In the genomic region with DNA sequence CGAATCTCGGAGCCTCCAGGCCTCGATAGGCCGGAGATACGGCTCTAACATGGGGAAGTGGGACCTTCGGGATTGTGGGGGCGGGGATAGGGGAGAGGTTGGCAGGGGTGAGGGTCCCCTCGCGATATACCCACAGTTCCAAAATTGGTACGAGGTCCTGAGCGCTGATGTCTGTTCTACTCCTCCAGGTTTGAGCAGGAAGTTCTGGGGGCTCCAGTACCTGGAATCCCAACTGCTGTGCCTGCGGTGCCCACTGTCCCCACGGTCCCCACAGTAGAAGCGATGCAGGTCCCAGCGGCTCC, we compare ENCODE assay signal across 8 cellular contexts. TPM values are rescaled to one million over a fixed set of nuclear protein-coding genes. Genes with fewer than 3 reads are reported as not detected.
DNase-seq lines count a peak whose midpoint lies in the region; ATAC-seq and TF ChIP-seq lines count a peak whose summit lies in the region.

No MANE protein-coding gene starts in this region.

- intact Hi-C loops in body of pancreas (cut with DNase I): no loop called here

- peak overlapping the region; percentile 95 for H3K4me3 ChIP-seq in ACC112 (ENCODE audit: low read depth, low read length)
- H3K4me3 ChIP-seq in body of pancreas: peak overlapping the region; percentile 75 to 97
- H3K4me3 ChIP-seq in mononuclear cell (ENCODE audit: low read length): peak overlapping the region; percentile 88

- H3K4me1 ChIP-seq in ACC112 (ENCODE audit: control insufficient read depth, insufficient read depth, low read length, unreplicated experiment) (no peaks in the 10 kb centered on the region), body of pancreas (peaks cover 23% of the 10 kb centered on the region), mononuclear cell (ENCODE audit: insufficient read depth, low read length) (peaks cover 15% of the 10 kb centered on the region)

- H3K79me2 ChIP-seq in ACC112 (ENCODE audit: control insufficient read depth, insufficient read depth, low read length, unreplicated experiment): peaks cover 8% of the 10 kb centered on the region

- peak; percentile 6 for ATAC-seq in HG02571 (IDR thresholded peaks at IDR 0.05; ENCODE audit: unreplicated experiment)
- peak; percentile 1 for ATAC-seq in body of pancreas
- no peak for ATAC-seq in GM21786 (IDR thresholded peaks at IDR 0.05; ENCODE audit: unreplicated experiment)

- H3K36me3 ChIP-seq in ACC112 (ENCODE audit: insufficient read depth, low read length) (no peaks in the 10 kb centered on the region), body of pancreas (replicated peaks in 1 of 2; ENCODE audit: insufficient read depth in 1 of 2, low read depth in 2 of 2) (peaks cover 0 to 21% of the 10 kb centered on the region in 2 donors)

- TF ChIP-seq POLR2A in body of pancreas (IDR thresholded peaks at IDR 0.05): no peak

- WGBS in body of pancreas, 2 donors: 3 to 10% methylated on average over 6 to 15 of the region's 15 CpGs

- H2AFZ ChIP-seq in ACC112 (ENCODE audit: low read length, unreplicated experiment): peak overlapping the region; percentile 71

- DNase-seq in body of pancreas (no peak), Kasumi-1 (lab: John Stamatoyannopoulos, UW) (no peak), mesenteric fat pad (ENCODE audit: low spot score) (no peak)
- no peak for DNase-seq in stimulated activated CD4-positive, alpha-beta T cell treated with anti-CD3 and anti-CD28 coated beads, Interleukin-1b, Interleukin-23, amount 100 ng/mL, for 48 hours

- H3K9me3 ChIP-seq in body of pancreas: no peaks in the 10 kb centered on the region
- no peaks in the 10 kb centered on the region for H3K9me3 ChIP-seq in mononuclear cell (ENCODE audit: low read depth, low read length)

- H3K27ac ChIP-seq in ACC112 (ENCODE audit: low read depth, low read length) (peak overlapping the region; percentile 48; the same call in 1 of the 2 replicates), body of pancreas (peak overlapping the region in 3 of 4 donors; percentile 76 to 94 (median 87))

- H3K27me3 ChIP-seq in ACC112 (ENCODE audit: insufficient read depth, low read length): no peaks in the 10 kb centered on the region
- no peaks in the 10 kb centered on the region for H3K27me3 ChIP-seq in body of pancreas
- H3K27me3 ChIP-seq in mononuclear cell (ENCODE audit: insufficient read depth, low read length): no peaks in the 10 kb centered on the region

- no peak for TF ChIP-seq CTCF in body of pancreas (IDR thresholded peaks at IDR 0.05)

RNA-seq across cellular contexts. Expression of a gene that starts 0.4 kb away (rescaled TPM):
- total RNA-seq in body of pancreas (10 to 100 TPM; 26.7 to 65.3 TPM), mononuclear cell (16.0 TPM), mesenteric fat pad (63.9 TPM)

RNA-seq across cellular contexts. Expression of a gene that starts 12.3 kb away (rescaled TPM):
- total RNA-seq in body of pancreas (not detected), mononuclear cell (not detected), mesenteric fat pad (0.74 TPM)

RNA-seq across cellular contexts. Expression of a gene that starts 16.7 kb away (rescaled TPM):
- 10 to 100 TPM in 1 of 2 donors, 1 to 10 TPM in 1; 9.6 to 14.5 TPM for total RNA-seq in body of pancreas
- total RNA-seq in mononuclear cell: 6.0 TPM
- 6.4 TPM for total RNA-seq in mesenteric fat pad

RNA-seq across cellular contexts. Expression of a gene that starts 18.8 kb away (rescaled TPM):
- total RNA-seq in body of pancreas (100 to 1,000 TPM; 134 to 151 TPM), mononuclear cell (219 TPM), mesenteric fat pad (362 TPM)

RNA-seq across cellular contexts. Expression of a gene that starts 37.0 kb away (rescaled TPM):
- not detected for total RNA-seq in body of pancreas
- not detected for total RNA-seq in mononuclear cell
- 0.45 TPM for total RNA-seq in mesenteric fat pad
